8 cellular contexts compared by ENCODE assay signal in genomic region chr3:94775746-94776145, GRCh38.
"Had no signal": no experiment of that assay in that cellular context is flagged by ENCODE, and none has a peak within 500 bp of the region (broad histone marks: within the 10 kb centered on the region; RNA-seq: fewer than 3 reads in every experiment).

No MANE protein-coding gene starts in this region.

- H3K4me3 ChIP-seq: GM12878 had no signal

- ATAC-seq: GM12878 had no signal

- DNase-seq: GDM1, GF-D8 had no signal

- FAIRE-seq: G401.6, GM12878, GM12891, GM12892, GM18507, GM19239 had no signal
